ENCODE assay signal across 1 cellular context in genomic region chr10:74808501-74808900, GRCh38.
TF ChIP-seq lines count a peak whose summit lies in the region.

No MANE protein-coding gene starts in this region.

TF ChIP-seq in H1, 55 proteins besides CTCF, POLR2A, EP300 and RAD21:
- no peak for TF ChIP-seq SAP30 (IDR thresholded peaks at IDR 0.05; ENCODE audit: insufficient read depth, insufficient replicate concordance, low read length)
- TF ChIP-seq POU5F1 (IDR thresholded peaks at IDR 0.05; ENCODE audit: low read depth, low read length) = 0 out of 2 replicates have a peak, but pooled peaks have one; percentile 20
TF ChIP-seq in H1: peak in this region for 1.
